ENCODE assay signal across 8 cellular contexts in the genomic region with DNA sequence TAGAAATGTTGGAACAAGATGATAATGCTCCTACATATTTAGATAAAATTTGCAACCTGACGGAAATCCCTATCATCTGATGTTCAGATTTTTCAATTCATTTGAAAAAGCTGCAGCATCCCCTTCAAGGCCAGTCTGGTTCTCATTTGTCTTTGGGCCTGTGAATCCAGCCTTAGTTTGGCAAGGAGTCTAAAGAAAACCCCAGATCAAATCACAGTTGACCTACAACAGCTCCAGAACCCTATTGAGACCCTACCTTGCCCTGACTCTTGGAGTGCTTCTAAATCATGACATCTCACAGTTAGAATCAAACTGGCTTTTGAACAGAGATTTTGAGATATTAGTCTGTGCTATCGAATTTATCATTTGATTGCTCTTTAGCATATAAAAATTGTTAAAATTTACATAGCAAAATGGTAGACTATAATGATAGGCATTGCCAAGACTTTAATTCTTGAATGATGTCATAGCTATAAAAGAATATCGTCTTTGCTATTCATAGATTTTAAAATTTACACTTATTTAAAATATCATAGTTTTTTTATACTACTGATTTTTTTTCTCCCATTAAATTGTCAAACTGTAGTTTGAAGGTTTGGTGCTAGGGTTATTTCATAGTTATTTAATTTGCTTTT. TPM values are rescaled to one million over a fixed set of nuclear protein-coding genes. Genes with fewer than 3 reads are reported as not detected.
DNase-seq lines count a peak whose midpoint lies in the region; ATAC-seq and TF ChIP-seq lines count a peak whose summit lies in the region.

No MANE protein-coding gene starts in this region.

- 16 to 22% (median 19%) methylated on average over 3 of the region's 3 CpGs for WGBS in heart left ventricle, 4 donors
- 46% methylated on average over 1 of the region's 3 CpGs for WGBS in mesenchymal stem cell

- peak overlapping the region; percentile 79 to 98 (median 92) for H3K4me3 ChIP-seq in heart left ventricle
- peak overlapping the region; percentile 70 for H3K4me3 ChIP-seq in brain microvascular endothelial cell (ENCODE audit: low read depth, low read length)
- peak overlapping the region in 1 of 2 experiments; percentile 99 for H3K4me3 ChIP-seq in mesenchymal stem cell (ENCODE audit: insufficient read depth in 1 of 2, low read depth in 1 of 2, low read length in 2 of 2)
- H3K4me3 ChIP-seq in vagina = peak overlapping the region; percentile 73 to 92

- H2BK5ac ChIP-seq in mesenchymal stem cell (ENCODE audit: low read depth, low read length, poor library complexity, severe bottlenecking) = no peak overlapping the region

- no peak overlapping the region for H3K4ac ChIP-seq in mesenchymal stem cell (ENCODE audit: low read depth in 1 of 2, low read length in 2 of 2)

- H2AK5ac ChIP-seq in mesenchymal stem cell (ENCODE audit: low read length, severe bottlenecking) = no peak overlapping the region

- no peak overlapping the region for H2BK15ac ChIP-seq in mesenchymal stem cell (ENCODE audit: low read depth, poor library complexity, severe bottlenecking)

- H3K4me1 ChIP-seq in heart left ventricle = peaks cover 6 to 64% (median 43%) of the 10 kb centered on the region in 12 donors
- peaks cover 8% of the 10 kb centered on the region for H3K4me1 ChIP-seq in mesenchymal stem cell (ENCODE audit: control insufficient read depth, insufficient read depth, low read depth, low read length)
- H3K4me1 ChIP-seq in vagina = peaks cover 53% of the 10 kb centered on the region

- no peak overlapping the region for H3K23ac ChIP-seq in mesenchymal stem cell (ENCODE audit: low read length in 2 of 2)

- H3K9ac ChIP-seq in mesenchymal stem cell (ENCODE audit: low read length) = peak overlapping the region; percentile 89

- H3K27me3 ChIP-seq in heart left ventricle (no peaks in the 10 kb centered on the region), brain microvascular endothelial cell (replicated peaks) (no peaks in the 10 kb centered on the region), mesenchymal stem cell (ENCODE audit: control insufficient read depth in 1 of 2, insufficient read depth in 1 of 2, low read length in 2 of 2) (no peaks in the 10 kb centered on the region), vagina (no peaks in the 10 kb centered on the region)

- no peak overlapping the region for H3K18ac ChIP-seq in mesenchymal stem cell (ENCODE audit: low read depth in 1 of 2, low read length in 2 of 2)

- ATAC-seq in heart left ventricle (no peak), left cardiac atrium (no peak), GM21737 (IDR thresholded peaks at IDR 0.05; ENCODE audit: unreplicated experiment) (no peak), HG02759 (IDR thresholded peaks at IDR 0.05; ENCODE audit: unreplicated experiment) (no peak)

- H2BK12ac ChIP-seq in mesenchymal stem cell (ENCODE audit: low read length in 2 of 2) = no peak overlapping the region

- intact Hi-C loops in heart left ventricle (cut with DNase I) = loop anchor here in 8 of 10 donors (2.0 to 10.0 kb wide), 11 partner anchors 55 to 217 kb away; no protein-coding TSS in a partner anchor
- intact Hi-C loops in left cardiac atrium (cut with DNase I) = loop anchor here (5.0 kb wide), 2 partner anchors 55 to 215 kb away; no protein-coding TSS in a partner anchor
- intact Hi-C loops in vagina (cut with DNase I) = loop anchor here (5.0 to 10.0 kb wide), 2 partner anchors 165 to 213 kb away; no protein-coding TSS in a partner anchor

- TF ChIP-seq CTCF in heart left ventricle (IDR thresholded peaks at IDR 0.05) (no peak), brain microvascular endothelial cell (IDR thresholded peaks at IDR 0.05; ENCODE audit: low read depth, low read length, missing control alignments) (no peak), vagina (IDR thresholded peaks at IDR 0.05) (no peak)

- no peak overlapping the region for H4K8ac ChIP-seq in mesenchymal stem cell (ENCODE audit: low read length)

- in situ Hi-C loops in brain microvascular endothelial cell (cut with HindIII; ENCODE audit: low pct_ligation_motif_present, low sequenced_read_pairs) = no loop called here

- H3K9me3 ChIP-seq in heart left ventricle (no peaks in the 10 kb centered on the region), mesenchymal stem cell (ENCODE audit: control insufficient read depth, low read length) (no peaks in the 10 kb centered on the region), vagina (no peaks in the 10 kb centered on the region)

- H2AFZ ChIP-seq in mesenchymal stem cell (ENCODE audit: low read depth, low read length) = no peak overlapping the region

- H3K36me3 ChIP-seq in heart left ventricle = no peaks in the 10 kb centered on the region
- H3K36me3 ChIP-seq in brain microvascular endothelial cell (replicated peaks) = no peaks in the 10 kb centered on the region
- H3K36me3 ChIP-seq in mesenchymal stem cell (ENCODE audit: control insufficient read depth in 1 of 2, insufficient read depth in 2 of 2, low read depth in 1 of 2, low read length in 2 of 2) = no peaks in the 10 kb centered on the region
- H3K36me3 ChIP-seq in vagina = no peaks in the 10 kb centered on the region

- no peak overlapping the region for H4K91ac ChIP-seq in mesenchymal stem cell (ENCODE audit: low read length)

- H3K79me1 ChIP-seq in mesenchymal stem cell (replicated peaks; ENCODE audit: low read length, poor library complexity, severe bottlenecking) = peaks cover 4% of the 10 kb centered on the region

- peak overlapping the region; percentile 53 for H3K4me2 ChIP-seq in mesenchymal stem cell (ENCODE audit: low read length, poor library complexity, severe bottlenecking)

- no peak overlapping the region for H2BK120ac ChIP-seq in mesenchymal stem cell (ENCODE audit: low read depth, low read length)

- no peak for DNase-seq in heart left ventricle
- DNase-seq in left cardiac atrium = no peak
- DNase-seq in brain microvascular endothelial cell = no peak
- no peak for DNase-seq in mesenchymal stem cell
- DNase-seq in vagina (ENCODE audit: extremely low spot score in 2 of 2) = no peak
- no peak for DNase-seq in dedifferentiated amniotic fluid mesenchymal stem cell (ENCODE audit: extremely low spot score)

- H3K27ac ChIP-seq in heart left ventricle (peak overlapping the region in 11 of 12 donors; percentile 96 to 100 (median 99)), brain microvascular endothelial cell (no peak overlapping the region), mesenchymal stem cell (ENCODE audit: low read length, poor library complexity, severe bottlenecking) (no peak overlapping the region), vagina (peak overlapping the region; percentile 98)

- H3K14ac ChIP-seq in mesenchymal stem cell (ENCODE audit: low read length in 2 of 2) = no peak overlapping the region

- TF ChIP-seq POLR2A in heart left ventricle (IDR thresholded peaks at IDR 0.05) (no peak), vagina (IDR thresholded peaks at IDR 0.05) (no peak)

RNA-seq across cellular contexts. Expression of a gene that starts 2.2 kb away (rescaled TPM):
- 100 to 1,000 TPM in 1 of 9 donors, 10 to 100 TPM in 8; 52.0 to 102 (median 63.5) TPM for total RNA-seq in heart left ventricle
- 100 to 1,000 TPM in 1 of 2 donors, 10 to 100 TPM in 1; 44.7 to 108 TPM for polyA plus RNA-seq in heart left ventricle
- total RNA-seq in left cardiac atrium = 10 to 100 TPM; 68.4 to 69.0 TPM
- polyA plus RNA-seq in mesenchymal stem cell (2013, experiment 1 of 2) = 19.1 TPM
- polyA plus RNA-seq in mesenchymal stem cell (2013, experiment 2 of 2) = 19.9 TPM
- total RNA-seq in vagina = 33.9 TPM

Comparison
In these comparisons a context has a peak if more than half of its experiments do, and no peak if none do; other contexts are left out.
1. H3K27ac ChIP-seq: peak in heart left ventricle (11 of 12) and vagina (single experiment); none in brain microvascular endothelial cell (single experiment) and mesenchymal stem cell (single experiment).